In genomic region chr15:79966634-79967330, GRCh38 we compare ENCODE assay signal across 1 cellular context.
TF ChIP-seq lines count a peak whose summit lies in the region.

No MANE protein-coding gene starts in this region.

TF ChIP-seq in H1, 55 proteins besides CTCF, POLR2A, EP300 and RAD21:
- TF ChIP-seq CHD7 (IDR thresholded peaks at IDR 0.05; ENCODE audit: insufficient replicate concordance, low read length) (no peak), SUZ12 (IDR thresholded peaks at IDR 0.05; ENCODE audit: low read length) (no peak), RNF2 (IDR thresholded peaks at IDR 0.05; ENCODE audit: borderline replicate concordance, low read depth, low read length, missing control alignments, poor library complexity, severe bottlenecking) (no peak), TAF1 (IDR thresholded peaks at IDR 0.05; ENCODE audit: low read depth, low read length) (no peak), NRF1 (IDR thresholded peaks at IDR 0.05; ENCODE audit: low read depth, low read length) (no peak), SAP30 (IDR thresholded peaks at IDR 0.05; ENCODE audit: insufficient read depth, insufficient replicate concordance, low read length) (no peak), FOSL1 (IDR thresholded peaks at IDR 0.05; ENCODE audit: insufficient read depth, low read depth, low read length) (no peak)
